In the genomic region with DNA sequence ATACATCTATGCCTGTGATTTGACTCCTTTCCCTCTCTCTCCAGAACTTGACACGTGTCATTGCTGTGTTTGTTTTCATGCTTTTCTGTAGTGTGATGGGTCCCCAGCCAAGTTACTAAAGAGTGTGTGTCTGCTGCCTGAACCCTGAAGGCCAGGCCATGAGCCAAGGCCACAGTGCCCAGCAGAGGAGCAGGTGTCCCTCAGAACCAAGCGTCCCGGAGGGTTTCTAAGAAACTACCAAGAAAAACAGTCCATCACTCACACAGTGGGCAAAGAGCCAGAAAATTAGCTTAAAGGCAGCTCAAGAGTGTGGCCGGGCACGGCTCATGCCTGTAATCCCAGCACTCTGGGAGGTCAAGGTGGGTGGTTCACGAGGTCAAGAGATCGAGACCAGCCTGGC, we compare ENCODE assay signal across 23 cellular contexts. TPM values are rescaled to one million over a fixed set of nuclear protein-coding genes. Genes with fewer than 3 reads are reported as not detected.
DNase-seq lines count a peak whose midpoint lies in the region; ATAC-seq, FAIRE-seq and TF ChIP-seq lines count a peak whose summit lies in the region.
"Had no signal": no experiment of that assay in that cellular context is flagged by ENCODE, and none has a peak within 500 bp of the region (broad histone marks: within the 10 kb centered on the region; RNA-seq: fewer than 3 reads in every experiment).

No MANE protein-coding gene starts in this region.

- TF ChIP-seq POLR2A in K562 (conservative IDR thresholded peaks at IDR 0.05) = no peak

- no TSS peak for BruUV-seq in K562 (replicated peaks; lab: Mats Ljungman, UMichigan)

- H4K20me1 ChIP-seq in BLaER1 = no peaks in the 10 kb centered on the region
- H4K20me1 ChIP-seq in K562 (replicated peaks; ENCODE audit: control insufficient read depth, insufficient read depth, low read length) = no peaks in the 10 kb centered on the region

- peak overlapping the region; percentile 62 for H2AFZ ChIP-seq in K562 (ENCODE audit: low read depth, low read length)

- H3K9me1 ChIP-seq in K562 (ENCODE audit: control insufficient read depth, insufficient read depth, low read length) = no peaks in the 10 kb centered on the region

- no peak overlapping the region for H3K4me3 ChIP-seq in BLaER1
- H3K4me3 ChIP-seq in K562 = no peak overlapping the region
- no peak overlapping the region for H3K4me3 ChIP-seq in lower lobe of right lung
- H3K4me3 ChIP-seq: SJSA1, tibial artery had no signal

- in situ Hi-C loops in K562 (cut with MboI) = loop anchor here (10.0 kb wide), 1 partner anchor 371 kb away; no protein-coding TSS in a partner anchor

- H3K27ac ChIP-seq in BLaER1 (no peak overlapping the region), K562 (ENCODE audit: extremely low read depth, low read depth, low read length) (no peak overlapping the region), lower lobe of right lung (no peak overlapping the region)
- H3K27ac ChIP-seq: SJSA1, tibial artery had no signal

- DNase-seq in DMS79 treated with DMSO at 0.1 percent for 48 hours (lab: John Stamatoyannopoulos, UW) = peak; percentile 75
- DNase-seq in NCI-H446 treated with DMSO at 0.1 percent for 48 hours (lab: John Stamatoyannopoulos, UW) = peak; percentile 2
- DNase-seq in K562 (ENCODE audit: extremely low read depth in 1 of 4, low spot score in 3 of 4) = peak in 1 of 4 experiments; percentile 62
- DNase-seq in lower lobe of right lung = no peak
- DNase-seq in MV-4-11 (lab: John Stamatoyannopoulos, UW) = no peak
- DNase-seq: activated CD4-positive, alpha-beta T cell treated with anti-CD3 and anti-CD28 coated beads, Interleukin-2, amount 50 U/mL, for 1 hour; activated CD8-positive, alpha-beta memory T cell treated with anti-CD3 and anti-CD28 coated beads, Interleukin-2, amount 50 U/mL, for 4 hours; activated naive CD8-positive, alpha-beta T cell treated with anti-CD3 and anti-CD28 coated beads for 36 hours; cerebellar nuclear complex; glutamatergic neuron; kidney; NCI-H146; NCI-H345; nephron progenitor cell; NK-92 treated with Interleukin-12 subunit alpha and Interleukin-12 subunit beta, amount 100 ng/mL, for 24 hours; stimulated activated naive CD8-positive, alpha-beta T cell treated with anti-CD3 and anti-CD28 coated beads, Interleukin-15, amount 100 ng/mL, for 72 hours; T-cell; tibial artery had no signal

- FAIRE-seq in K562 (lab: Jason Lieb, UNC) = peak; percentile 46
- FAIRE-seq: G401.6, kidney had no signal

- H3K27me3 ChIP-seq in BLaER1 (no peaks in the 10 kb centered on the region), K562 (ENCODE audit: control insufficient read depth in 2 of 2, insufficient read depth in 2 of 2, low read length in 2 of 2) (no peaks in the 10 kb centered on the region), lower lobe of right lung (ENCODE audit: low read depth) (no peaks in the 10 kb centered on the region)

- H3K9me3 ChIP-seq in BLaER1 = peaks cover 8% of the 10 kb centered on the region; the same call in 1 of the 2 replicates
- H3K9me3 ChIP-seq in K562 (replicated peaks; ENCODE audit: control insufficient read depth, insufficient read depth, low read depth, low read length) = no peaks in the 10 kb centered on the region
- no peaks in the 10 kb centered on the region for H3K9me3 ChIP-seq in lower lobe of right lung
- H3K9me3 ChIP-seq: SJSA1, tibial artery had no signal

- ATAC-seq in K562 = peak; percentile 56
- no peak for ATAC-seq in HG03432 (IDR thresholded peaks at IDR 0.05; ENCODE audit: unreplicated experiment)
- no peak for ATAC-seq in lower lobe of right lung
- ATAC-seq: sciatic nerve; stimulated activated naive CD8-positive, alpha-beta T cell treated with anti-CD3 and anti-CD28 coated beads, Interleukin-15, amount 100 ng/mL, for 72 hours had no signal

- TF ChIP-seq EP300 in K562 (IDR thresholded peaks at IDR 0.05; ENCODE audit: low read length) = no peak

- WGBS in K562 (ENCODE audit: insufficient coverage, low coverage, missing lambda C conversion rate) = 9% methylated on average over 7 of the region's 7 CpGs

- POLR2A ChIA-PET in K562 (lab: Yijun Ruan, JAX) = no interaction called here

- no peak for TF ChIP-seq RAD21 in K562 (CRISPR knock-in tag; conservative IDR thresholded peaks at IDR 0.05 in 1 of 2, IDR thresholded peaks at IDR 0.05 in 1 of 2)

- H3K4me1 ChIP-seq in BLaER1 (peaks cover 16% of the 10 kb centered on the region), K562 (replicated peaks in 1 of 2; ENCODE audit: control insufficient read depth in 2 of 2, insufficient read depth in 2 of 2, low read length in 2 of 2) (peaks cover 8 to 17% of the 10 kb centered on the region in 2 experiments; a peak in 4 of 5 replicates), lower lobe of right lung (no peaks in the 10 kb centered on the region)
- H3K4me1 ChIP-seq: SJSA1, tibial artery had no signal

- peak overlapping the region; percentile 45 for H3K4me2 ChIP-seq in BLaER1
- no peak overlapping the region for H3K4me2 ChIP-seq in K562 (ENCODE audit: insufficient read depth, low read length)

- no peaks in the 10 kb centered on the region for H3K79me2 ChIP-seq in K562 (ENCODE audit: control insufficient read depth, insufficient read depth, low read length)

- intact Hi-C loops in K562 (cut with micrococcal nuclease) = no loop called here
- intact Hi-C loops in lower lobe of right lung (cut with DNase I) = no loop called here

- CTCF ChIA-PET in K562 (lab: Yijun Ruan, JAX; ENCODE audit: low intra/inter-chr PET ratio) = no interaction called here

- H3K36me3 ChIP-seq in BLaER1 = no peaks in the 10 kb centered on the region
- H3K36me3 ChIP-seq in K562 (ENCODE audit: control insufficient read depth, insufficient read depth, low read length) = no peaks in the 10 kb centered on the region
- no peaks in the 10 kb centered on the region for H3K36me3 ChIP-seq in lower lobe of right lung
- H3K36me3 ChIP-seq: SJSA1, tibial artery had no signal

- TF ChIP-seq CTCF in K562 (IDR thresholded peaks at IDR 0.05 in 2 of 3, conservative IDR thresholded peaks at IDR 0.05 in 1 of 3; ENCODE audit: insufficient read depth in 2 of 3, low read depth in 1 of 3, low read length in 3 of 3) = no peak
- TF ChIP-seq CTCF in lower lobe of right lung (IDR thresholded peaks at IDR 0.05) = no peak

- H3K9ac ChIP-seq in BLaER1 (no peak overlapping the region), K562 (ENCODE audit: insufficient read depth in 1 of 2, low read depth in 2 of 2, low read length in 2 of 2) (no peak overlapping the region)

RNA-seq across cellular contexts. Expression of a gene that starts 35.2 kb away (rescaled TPM):
- 9.1 and 31.6 TPM in 2 replicates for total RNA-seq in K562 (2011; cell fraction: chromatin; rRNA removed; ENCODE audit: low replicate concordance)
- total RNA-seq in K562 (2011; cell fraction: nucleolus; rRNA removed) = 6.2 and 7.5 TPM in 2 replicates
- total RNA-seq in K562 (2011; cell fraction: nucleoplasm; rRNA removed) = 11.7 and 16.8 TPM in 2 replicates
- total RNA-seq in K562 (2014; rRNA removed) = 25.4 and 28.9 TPM in 2 replicates
- total RNA-seq in K562 (2014; rRNA removed; fragmentation: Illumina TruSeq; extraction: Trizol) = 52.8 and 56.1 TPM in 2 replicates
- 41.0 and 44.3 TPM in 2 replicates for total RNA-seq in K562 (2015; rRNA removed; fragmentation: Illumina TruSeq; extraction: Trizol)
- total RNA-seq in K562 (2021) = 33.3 and 37.0 TPM in 2 replicates
- polyA plus RNA-seq in K562 (2011; rRNA removed) = 25.7 and 38.6 TPM in 2 replicates
- 6.1 and 11.0 TPM in 2 replicates for polyA plus RNA-seq in K562 (2011; cell fraction: cytosol; rRNA removed)
- 5.6 and 8.1 TPM in 2 replicates for polyA plus RNA-seq in K562 (2011; cell fraction: nucleus; rRNA removed)
- polyA plus RNA-seq in K562 (2012) = 17.9 and 26.4 TPM in 2 replicates
- polyA plus RNA-seq in K562 (2014; fragmentation: Illumina TruSeq; extraction: Trizol) = 31.9 and 39.7 TPM in 2 replicates
- polyA plus RNA-seq in K562 (2014; fragmentation: Nextera tagmentation; extraction: Ambion mirVana) = 10 to 100 TPM; 15.2 to 17.2 TPM
- 26.5 and 28.3 TPM in 2 replicates for polyA plus RNA-seq in K562 (2014; rRNA removed)
- polyA minus RNA-seq in K562 (2011; rRNA and poly(A)+ RNA removed) = 48.5 and 48.9 TPM in 2 replicates
- polyA minus RNA-seq in K562 (2011; cell fraction: cytosol; rRNA and poly(A)+ RNA removed) = 12.7 and 16.2 TPM in 2 replicates
- 4.3 and 6.6 TPM in 2 replicates for polyA minus RNA-seq in K562 (2011; cell fraction: nucleus; rRNA and poly(A)+ RNA removed)
- total RNA-seq in lower lobe of right lung = 7.3 TPM

RNA-seq across cellular contexts. Expression of a gene that starts 35.3 kb away (rescaled TPM):
- 12.4 and 21.6 TPM in 2 replicates for total RNA-seq in K562 (2011; cell fraction: chromatin; rRNA removed; ENCODE audit: low replicate concordance)
- total RNA-seq in K562 (2011; cell fraction: nucleolus; rRNA removed) = 5.2 and 8.3 TPM in 2 replicates
- 10.3 and 12.6 TPM in 2 replicates for total RNA-seq in K562 (2011; cell fraction: nucleoplasm; rRNA removed)
- total RNA-seq in K562 (2014; rRNA removed) (10.9 and 13.0 TPM in 2 replicates), K562 (2014; rRNA removed; fragmentation: Illumina TruSeq; extraction: Trizol) (20.9 and 23.9 TPM in 2 replicates), K562 (2015; rRNA removed; fragmentation: Illumina TruSeq; extraction: Trizol) (19.3 and 19.6 TPM in 2 replicates), K562 (2021) (14.6 and 15.9 TPM in 2 replicates), lower lobe of right lung (9.5 TPM)
- polyA plus RNA-seq in K562 (2011; rRNA removed) (11.6 and 16.7 TPM in 2 replicates), K562 (2014; fragmentation: Illumina TruSeq; extraction: Trizol) (21.9 and 22.2 TPM in 2 replicates), K562 (2014; fragmentation: Nextera tagmentation; extraction: Ambion mirVana) (10 to 100 TPM; 21.6 to 34.5 TPM), K562 (2014; rRNA removed) (21.4 and 23.8 TPM in 2 replicates)
- polyA plus RNA-seq in K562 (2011; cell fraction: cytosol; rRNA removed) = 6.0 and 10.4 TPM in 2 replicates
- 6.8 and 8.3 TPM in 2 replicates for polyA plus RNA-seq in K562 (2011; cell fraction: nucleus; rRNA removed)
- polyA plus RNA-seq in K562 (2012) = 14.7 and 19.2 TPM in 2 replicates
- 16.8 and 17.7 TPM in 2 replicates for polyA minus RNA-seq in K562 (2011; rRNA and poly(A)+ RNA removed)
- polyA minus RNA-seq in K562 (2011; cell fraction: cytosol; rRNA and poly(A)+ RNA removed) = 4.5 and 4.8 TPM in 2 replicates
- 2.6 and 3.2 TPM in 2 replicates for polyA minus RNA-seq in K562 (2011; cell fraction: nucleus; rRNA and poly(A)+ RNA removed)

RNA-seq across cellular contexts. Expression of a gene that starts 35.8 kb away (rescaled TPM):
- total RNA-seq in K562 (2011; cell fraction: chromatin; rRNA removed; ENCODE audit: low replicate concordance) = 7.2 and 22.0 TPM in 2 replicates
- total RNA-seq in K562 (2011; cell fraction: nucleolus; rRNA removed) = 15.8 and 20.0 TPM in 2 replicates
- total RNA-seq in K562 (2011; cell fraction: nucleoplasm; rRNA removed) = 8.9 and 10.3 TPM in 2 replicates
- total RNA-seq in K562 (2014; rRNA removed) = 4.6 and 6.9 TPM in 2 replicates
- total RNA-seq in K562 (2014; rRNA removed; fragmentation: Illumina TruSeq; extraction: Trizol) = 1.2 and 2.1 TPM in 2 replicates
- total RNA-seq in K562 (2015; rRNA removed; fragmentation: Illumina TruSeq; extraction: Trizol) = 3.7 and 3.8 TPM in 2 replicates
- total RNA-seq in K562 (2021) = 13.0 and 13.8 TPM in 2 replicates
- 2.2 and 7.1 TPM in 2 replicates for polyA plus RNA-seq in K562 (2011; rRNA removed)
- polyA plus RNA-seq in K562 (2011; cell fraction: cytosol; rRNA removed) = 2.7 and 5.0 TPM in 2 replicates
- 5.4 and 8.2 TPM in 2 replicates for polyA plus RNA-seq in K562 (2011; cell fraction: nucleus; rRNA removed)
- 16.4 and 25.4 TPM in 2 replicates for polyA plus RNA-seq in K562 (2012)
- polyA plus RNA-seq in K562 (2014; fragmentation: Illumina TruSeq; extraction: Trizol) = 5.4 and 8.9 TPM in 2 replicates
- polyA plus RNA-seq in K562 (2014; fragmentation: Nextera tagmentation; extraction: Ambion mirVana) = under 1 TPM; 0.34 to 0.35 TPM
- polyA plus RNA-seq in K562 (2014; rRNA removed) = 4.6 and 6.4 TPM in 2 replicates
- 3.0 and 3.7 TPM in 2 replicates for polyA minus RNA-seq in K562 (2011; rRNA and poly(A)+ RNA removed)
- 5.2 and 6.3 TPM in 2 replicates for polyA minus RNA-seq in K562 (2011; cell fraction: cytosol; rRNA and poly(A)+ RNA removed)
- polyA minus RNA-seq in K562 (2011; cell fraction: nucleus; rRNA and poly(A)+ RNA removed) = 2.1 and 4.6 TPM in 2 replicates
- total RNA-seq in lower lobe of right lung = 20.7 TPM

Comparison
In these comparisons a context has a peak if more than half of its experiments do, and no peak if none do; other contexts are left out.
1. DNase-seq: peak in DMS79 treated with DMSO at 0.1 percent for 48 hours (single experiment) and NCI-H446 treated with DMSO at 0.1 percent for 48 hours (single experiment); none in lower lobe of right lung (single experiment) and MV-4-11 (single experiment).